1 cellular context compared by ENCODE assay signal in genomic region chr22:48531721-48532435, GRCh38.
TF ChIP-seq lines count a peak whose summit lies in the region.

No MANE protein-coding gene starts in this region.

TF ChIP-seq in WTC11, 78 proteins besides CTCF, POLR2A, EP300 and RAD21 (continued from another document):
- TF ChIP-seq IRF1 (CRISPR knock-in tag; IDR thresholded peaks at IDR 0.05) (no peak), CDX4 (CRISPR knock-in tag; IDR thresholded peaks at IDR 0.05; ENCODE audit: borderline replicate concordance) (no peak), ZNF425 (CRISPR knock-in tag; conservative IDR thresholded peaks at IDR 0.05) (no peak), HMGA2 (CRISPR knock-in tag; IDR thresholded peaks at IDR 0.05) (no peak), NR3C1 (CRISPR knock-in tag; conservative IDR thresholded peaks at IDR 0.05; ENCODE audit: low read depth) (no peak), GTF2I (CRISPR knock-in tag; conservative IDR thresholded peaks at IDR 0.05) (no peak)
